9 cellular contexts compared by ENCODE assay signal in genomic region chr10:92387289-92387940, GRCh38.
DNase-seq lines count a peak whose midpoint lies in the region; ATAC-seq, FAIRE-seq and TF ChIP-seq lines count a peak whose summit lies in the region.
"Had no signal": no experiment of that assay in that cellular context is flagged by ENCODE, and none has a peak within 500 bp of the region (broad histone marks: within the 10 kb centered on the region; RNA-seq: fewer than 3 reads in every experiment).

No MANE protein-coding gene starts in this region.

- POLR2A ChIA-PET in T-cell (lab: Charles Lee) = no interaction called here

- no peak for FAIRE-seq in kidney (lab: Jason Lieb, UNC)

- no peak overlapping the region for H3K27ac ChIP-seq in kidney (ENCODE audit: low read depth in 2 of 2, low read length in 2 of 2)
- H3K27ac ChIP-seq: PC-9 had no signal

- no peak for TF ChIP-seq CTCF in omental fat pad (IDR thresholded peaks at IDR 0.05)
- no peak for TF ChIP-seq CTCF in kidney (IDR thresholded peaks at IDR 0.05; ENCODE audit: borderline replicate concordance, extremely low read depth, insufficient read depth)

- no peak overlapping the region for H3K4me3 ChIP-seq in kidney (ENCODE audit: low read length in 2 of 2)
- H3K4me3 ChIP-seq: PC-9 had no signal

- H3K36me3 ChIP-seq in kidney (ENCODE audit: control insufficient read depth in 1 of 2, insufficient read depth in 2 of 2, low read length in 2 of 2) = no peaks in the 10 kb centered on the region

- no peak for ATAC-seq in T-cell (replicated peaks in 1 of 4)
- ATAC-seq in omental fat pad (ENCODE audit: low FRiP score) = no peak

- H3K36me3 Mint-ChIP-seq in activated naive CD4-positive, alpha-beta T cell treated with anti-CD3 and anti-CD28 coated beads, Interleukin-2, amount 10 ng/mL, durations not matched to agents 7 days and 5 days = no peaks in the 10 kb centered on the region
- no peaks in the 10 kb centered on the region for H3K36me3 Mint-ChIP-seq in T-cell

- peak; percentile 48 for DNase-seq in activated naive CD4-positive, alpha-beta T cell treated with anti-CD3 and anti-CD28 coated beads, Interleukin-2, amount 10 ng/mL, durations not matched to agents 7 days and 5 days
- DNase-seq in activated naive CD4-positive, alpha-beta T cell treated with Interleukin-2 at 50 U/mL for 16 hours = no peak
- peak; percentile 85 for DNase-seq in SK-MEL-5 (ENCODE audit: low read depth, low spot score)
- DNase-seq in fibroblast of the conjunctiva (ENCODE audit: low read depth) = peak; percentile 48
- peak; percentile 23 for DNase-seq in stromal cell of bone marrow (ENCODE audit: low read depth)
- no peak for DNase-seq in T-cell
- DNase-seq in omental fat pad (ENCODE audit: low spot score) = no peak
- no peak for DNase-seq in kidney

- no peak overlapping the region for H3K9ac ChIP-seq in kidney (ENCODE audit: low read length in 2 of 2)

- in situ Hi-C loops in SK-MEL-5 (cut with HindIII; ENCODE audit: low pct_unique_long_range_greater_than_20kb, low sequenced_read_pairs) = no loop called here

- no peaks in the 10 kb centered on the region for H3K9me3 ChIP-seq in kidney (ENCODE audit: control insufficient read depth in 1 of 2, low read length in 2 of 2)

- H3K27ac Mint-ChIP-seq in activated naive CD4-positive, alpha-beta T cell treated with anti-CD3 and anti-CD28 coated beads, Interleukin-2, amount 10 ng/mL, durations not matched to agents 7 days and 5 days = no peak overlapping the region
- no peak overlapping the region for H3K27ac Mint-ChIP-seq in T-cell

- H3K4me1 Mint-ChIP-seq in activated naive CD4-positive, alpha-beta T cell treated with anti-CD3 and anti-CD28 coated beads, Interleukin-2, amount 10 ng/mL, durations not matched to agents 7 days and 5 days = no peaks in the 10 kb centered on the region
- H3K4me1 Mint-ChIP-seq in T-cell = no peaks in the 10 kb centered on the region

- CTCF ChIA-PET in activated naive CD4-positive, alpha-beta T cell treated with anti-CD3 and anti-CD28 coated beads, Interleukin-2, amount 10 ng/mL, durations not matched to agents 7 days and 5 days (lab: Charles Lee) = no interaction called here
- CTCF ChIA-PET in T-cell (lab: Charles Lee) = no interaction called here

- no peak overlapping the region for H3K4me3 Mint-ChIP-seq in activated naive CD4-positive, alpha-beta T cell treated with anti-CD3 and anti-CD28 coated beads, Interleukin-2, amount 10 ng/mL, durations not matched to agents 7 days and 5 days
- H3K4me3 Mint-ChIP-seq in T-cell = no peak overlapping the region

- intact Hi-C loops in kidney (cut with DNase I) = no loop called here

- peaks cover 2% of the 10 kb centered on the region for H3K9me3 Mint-ChIP-seq in activated naive CD4-positive, alpha-beta T cell treated with anti-CD3 and anti-CD28 coated beads, Interleukin-2, amount 10 ng/mL, durations not matched to agents 7 days and 5 days
- H3K9me3 Mint-ChIP-seq in T-cell = peaks cover 0 to 3% (median 0%) of the 10 kb centered on the region in 3 donors

- H3K27me3 Mint-ChIP-seq in activated naive CD4-positive, alpha-beta T cell treated with anti-CD3 and anti-CD28 coated beads, Interleukin-2, amount 10 ng/mL, durations not matched to agents 7 days and 5 days = peaks cover 11% of the 10 kb centered on the region
- peaks cover 12 to 23% of the 10 kb centered on the region in 2 donors for H3K27me3 Mint-ChIP-seq in T-cell

- H3K4me1 ChIP-seq in kidney (ENCODE audit: control insufficient read depth in 1 of 2, insufficient read depth in 1 of 2, low read depth in 1 of 2, low read length in 2 of 2) = no peaks in the 10 kb centered on the region

Comparison
In these comparisons a context has a peak if more than half of its experiments do, and no peak if none do; other contexts are left out.
1. DNase-seq: peak in activated naive CD4-positive, alpha-beta T cell treated with anti-CD3 and anti-CD28 coated beads, Interleukin-2, amount 10 ng/mL, durations not matched to agents 7 days and 5 days (single experiment), SK-MEL-5 (single experiment), fibroblast of the conjunctiva (single experiment) and stromal cell of bone marrow (single experiment); none in activated naive CD4-positive, alpha-beta T cell treated with Interleukin-2 at 50 U/mL for 16 hours (single experiment), T-cell (0 of 34), omental fat pad (single experiment) and kidney (single experiment).